ENCODE assay signal across 10 cellular contexts in the genomic region with DNA sequence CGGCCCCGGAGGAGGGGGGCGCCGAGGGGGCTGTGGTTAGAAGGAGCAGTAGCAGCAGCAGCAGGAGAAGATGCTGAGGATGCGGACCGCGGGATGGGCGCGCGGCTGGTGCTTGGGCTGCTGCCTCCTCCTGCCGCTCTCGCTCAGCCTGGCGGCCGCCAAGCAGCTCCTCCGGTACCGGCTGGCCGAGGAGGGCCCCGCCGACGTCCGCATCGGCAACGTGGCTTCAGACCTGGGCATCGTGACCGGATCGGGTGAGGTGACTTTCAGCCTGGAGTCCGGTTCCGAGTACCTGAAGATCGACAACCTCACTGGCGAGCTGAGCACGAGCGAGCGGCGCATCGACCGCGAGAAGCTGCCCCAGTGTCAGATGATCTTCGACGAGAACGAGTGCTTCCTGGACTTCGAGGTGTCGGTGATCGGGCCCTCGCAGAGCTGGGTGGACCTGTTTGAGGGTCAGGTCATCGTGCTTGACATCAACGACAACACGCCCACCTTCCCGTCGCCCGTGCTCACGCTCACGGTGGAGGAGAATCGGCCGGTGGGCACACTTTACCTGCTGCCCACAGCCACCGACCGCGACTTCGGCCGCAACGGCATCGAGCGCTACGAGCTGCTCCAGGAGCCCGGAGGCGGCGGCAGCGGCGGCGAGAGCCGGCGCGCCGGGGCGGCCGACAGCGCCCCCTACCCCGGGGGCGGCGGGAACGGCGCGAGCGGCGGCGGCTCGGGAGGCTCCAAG. TPM values are rescaled to one million over a fixed set of nuclear protein-coding genes. Genes with fewer than 3 reads are reported as not detected.
DNase-seq lines count a peak whose midpoint lies in the region; ATAC-seq, FAIRE-seq and TF ChIP-seq lines count a peak whose summit lies in the region.
"Had no signal": no experiment of that assay in that cellular context is flagged by ENCODE, and none has a peak within 500 bp of the region (broad histone marks: within the 10 kb centered on the region; RNA-seq: fewer than 3 reads in every experiment).

No MANE protein-coding gene starts in this region.

- H2BK12ac ChIP-seq in H1 (ENCODE audit: low read depth, low read length), result 0 out of 2 replicates have a peak overlapping the region, but pooled peaks have one; percentile 65

- H4K8ac ChIP-seq in H1 (ENCODE audit: extremely low read depth, insufficient read depth, low read length), result peak overlapping the region; percentile 66; the same call in 1 of the 2 replicates

- ATAC-seq in lower lobe of right lung (peak; percentile 39 to 48), upper lobe of left lung (ENCODE audit: low FRiP score in 2 of 2) (peak in 1 of 2 donors; percentile 65), GM19467 (IDR thresholded peaks at IDR 0.05; ENCODE audit: unreplicated experiment) (no peak), HG02798 (IDR thresholded peaks at IDR 0.05; ENCODE audit: poor library complexity, unreplicated experiment) (no peak)

- no peak overlapping the region for H3K14ac ChIP-seq in H1 (ENCODE audit: insufficient read length)

- H3K4me2 ChIP-seq in H1 (ENCODE audit: insufficient read depth in 1 of 2, low read depth in 2 of 2, low read length in 2 of 2), result peak overlapping the region; percentile 89 to 100

- H3K36me3 ChIP-seq in H1 (ENCODE audit: control insufficient read depth in 2 of 4, insufficient read depth in 4 of 4, low read length in 3 of 4) (no peaks in the 10 kb centered on the region), lower lobe of right lung (no peaks in the 10 kb centered on the region), upper lobe of left lung (no peaks in the 10 kb centered on the region)

- H3K4me3 ChIP-seq in H1 (ENCODE audit: extremely low read depth in 1 of 4, insufficient read depth in 2 of 4, low read depth in 3 of 4, low read length in 4 of 4) (peak overlapping the region; percentile 65 to 86 (median 84)), lower lobe of right lung (peak overlapping the region; percentile 60), upper lobe of left lung (peak overlapping the region in 3 of 4 donors; percentile 45 to 58 (median 56))

- peak overlapping the region; percentile 91 for H2AFZ ChIP-seq in H1 (ENCODE audit: low read length)

- no peaks in the 10 kb centered on the region; a peak in 1 of 4 replicates for H3K79me2 ChIP-seq in H1 (ENCODE audit: control insufficient read depth in 1 of 2, insufficient read depth in 2 of 2, low read length in 2 of 2)

- peaks cover 17 to 49% (median 41%) of the 10 kb centered on the region in 4 experiments for H3K27me3 ChIP-seq in H1 (replicated peaks in 1 of 4; ENCODE audit: control insufficient read depth in 3 of 4, extremely low read depth in 1 of 4, insufficient read depth in 3 of 4, low read length in 3 of 4)
- peaks cover 63% of the 10 kb centered on the region for H3K27me3 ChIP-seq in lower lobe of right lung (ENCODE audit: low read depth)
- H3K27me3 ChIP-seq in upper lobe of left lung, result peaks cover 0 to 57% (median 27%) of the 10 kb centered on the region in 4 donors

- DNase-seq in COLO668 (lab: John Stamatoyannopoulos, UW; ENCODE audit: unreplicated experiment), result peak; percentile 80
- peak; percentile 35 for DNase-seq in NCI-H1092 (lab: John Stamatoyannopoulos, UW)
- DNase-seq in H1 (ENCODE audit: low read depth in 1 of 2, low spot score in 2 of 2), result peak in 1 of 2 experiments; percentile 76
- DNase-seq in lower lobe of right lung, result no peak
- DNase-seq in upper lobe of left lung, result peak in 1 of 2 donors; percentile 90
- DNase-seq in AG08395 (ENCODE audit: low spot score), result no peak

- H3K23me2 ChIP-seq in H1 (ENCODE audit: low read depth, low read length), result peaks cover 53% of the 10 kb centered on the region

- CTCF ChIA-PET in H1 (lab: Charles Lee; ENCODE audit: partially characterized antibody), result interaction anchor here (0.8 to 1.5 kb wide), 9 partner anchors 15 to 954 kb away, joined by 3 to 5 read pairs (median 3); no protein-coding TSS in a partner anchor

- intact Hi-C loops in lower lobe of right lung (cut with DNase I), result no loop called here

- H3K27ac ChIP-seq in H1 (ENCODE audit: low read depth, low read length), result no peak overlapping the region
- no peak overlapping the region for H3K27ac ChIP-seq in lower lobe of right lung
- H3K27ac ChIP-seq in upper lobe of left lung, result peak overlapping the region in 2 of 4 donors; percentile 19 to 74
- H3K27ac ChIP-seq: HL-60 had no signal

- H4K20me1 ChIP-seq in H1 (replicated peaks in 1 of 2; ENCODE audit: control insufficient read depth in 1 of 2, insufficient read depth in 2 of 2, low read length in 2 of 2), result peaks cover 0 to 18% of the 10 kb centered on the region in 2 experiments

- peaks cover 2% of the 10 kb centered on the region; the same call in 1 of the 2 replicates for H3K79me1 ChIP-seq in H1 (ENCODE audit: low read depth, low read length)

- no peak overlapping the region for H2BK20ac ChIP-seq in H1 (ENCODE audit: low read length)

- no peak overlapping the region for H4K5ac ChIP-seq in H1 (ENCODE audit: insufficient read length, low read depth, low read length)

- H2BK120ac ChIP-seq in H1 (replicated peaks; ENCODE audit: low read depth, low read length), result peak overlapping the region; percentile 24

- no peak overlapping the region for H2BK5ac ChIP-seq in H1 (ENCODE audit: low read depth, low read length)

- H3K9me3 ChIP-seq in H1 (ENCODE audit: insufficient read depth in 2 of 2, low read depth in 1 of 2, low read length in 1 of 2) (no peaks in the 10 kb centered on the region; a peak in 1 of 4 replicates), lower lobe of right lung (no peaks in the 10 kb centered on the region), upper lobe of left lung (no peaks in the 10 kb centered on the region)

- TF ChIP-seq CTCF in H1 (IDR thresholded peaks at IDR 0.05; ENCODE audit: control extremely low read depth in 1 of 3, insufficient read depth in 1 of 3, low read depth in 1 of 3, low read length in 3 of 3) (peak in 2 of 3 experiments; percentile 59 to 85; a peak in 3 of 4 replicates), lower lobe of right lung (IDR thresholded peaks at IDR 0.05) (no peak), upper lobe of left lung (IDR thresholded peaks at IDR 0.05) (peak in 5 of 6 experiments; percentile 31 to 75 (median 46))

- peak overlapping the region; percentile 74 for H3K4ac ChIP-seq in H1 (replicated peaks; ENCODE audit: insufficient read length, low read depth, low read length)

- H3K4me1 ChIP-seq in H1 (replicated peaks in 1 of 4; ENCODE audit: control insufficient read depth in 3 of 4, insufficient read depth in 4 of 4, low read length in 3 of 4) (peaks cover 0 to 20% (median 13%) of the 10 kb centered on the region in 4 experiments; a peak in 6 of 7 replicates), lower lobe of right lung (peaks cover 44% of the 10 kb centered on the region), upper lobe of left lung (peaks cover 19 to 60% (median 37%) of the 10 kb centered on the region in 4 donors)

- no peak overlapping the region; the same call in 1 of the 2 replicates for H2BK15ac ChIP-seq in H1 (ENCODE audit: low read length)

- H3K23ac ChIP-seq in H1 (ENCODE audit: insufficient read length), result no peak overlapping the region

- H3K56ac ChIP-seq in H1 (replicated peaks; ENCODE audit: insufficient read length, low read depth, low read length), result peak overlapping the region; percentile 32

- TF ChIP-seq EP300 in H1 (IDR thresholded peaks at IDR 0.05; ENCODE audit: borderline replicate concordance in 1 of 2, low read depth in 2 of 2, low read length in 2 of 2) (no peak), upper lobe of left lung (IDR thresholded peaks at IDR 0.05) (no peak)

- POLR2A ChIA-PET in H1 (lab: Charles Lee; ENCODE audit: partially characterized antibody), result interaction anchor here (0.8 kb wide), 1 partner anchor 8 kb away, joined by 3 read pairs; no protein-coding TSS in a partner anchor

- FAIRE-seq in H1 (lab: Jason Lieb, UNC), result no peak
- FAIRE-seq: colon had no signal

- 3% methylated on average over 57 of the region's 86 CpGs; no CpG with 5 or more reads in 1 of the 2 experiments for WGBS in H1 (ENCODE audit: extremely low coverage in 1 of 2, insufficient coverage in 1 of 2, insufficient read length in 1 of 2, insufficient replicate concordance in 2 of 2, low coverage in 1 of 2, low lambda C conversion rate in 2 of 2, missing lambda C conversion rate in 1 of 2), 2 experiments
- WGBS in upper lobe of left lung, 2 donors, result 3 to 7% methylated on average over 9 to 49 of the region's 86 CpGs

- peak overlapping the region in 2 of 4 experiments; percentile 5 to 34; a peak in 4 of 7 replicates for H3K9ac ChIP-seq in H1 (replicated peaks in 1 of 4; ENCODE audit: extremely low read depth in 1 of 4, low read depth in 3 of 4, low read length in 3 of 4)

- TF ChIP-seq POLR2A in H1 (IDR thresholded peaks at IDR 0.05; ENCODE audit: control extremely low read depth in 1 of 2, low read depth in 2 of 2, low read length in 2 of 2) (no peak), upper lobe of left lung (IDR thresholded peaks at IDR 0.05) (no peak)

- no peak overlapping the region for H2AK5ac ChIP-seq in H1 (ENCODE audit: low read depth, low read length)

- peak; percentile 6 to 59; a peak in 3 of 4 replicates for TF ChIP-seq RAD21 in H1 (IDR thresholded peaks at IDR 0.05 in 1 of 2, conservative IDR thresholded peaks at IDR 0.05 in 1 of 2; ENCODE audit: low read depth in 2 of 2, low read length in 2 of 2)

- H3K18ac ChIP-seq in H1 (ENCODE audit: extremely low read depth, low read length), result peak overlapping the region; percentile 81; the same call in 1 of the 2 replicates

- H4K91ac ChIP-seq in H1 (replicated peaks; ENCODE audit: insufficient read length, low read length), result peak overlapping the region; percentile 64

TF ChIP-seq in H1, 55 proteins besides CTCF, POLR2A, EP300 and RAD21 (continues in another document):
- TF ChIP-seq, protein P1, sequence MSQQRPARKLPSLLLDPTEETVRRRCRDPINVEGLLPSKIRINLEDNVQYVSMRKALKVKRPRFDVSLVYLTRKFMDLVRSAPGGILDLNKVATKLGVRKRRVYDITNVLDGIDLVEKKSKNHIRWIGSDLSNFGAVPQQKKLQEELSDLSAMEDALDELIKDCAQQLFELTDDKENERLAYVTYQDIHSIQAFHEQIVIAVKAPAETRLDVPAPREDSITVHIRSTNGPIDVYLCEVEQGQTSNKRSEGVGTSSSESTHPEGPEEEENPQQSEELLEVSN (IDR thresholded peaks at IDR 0.05), result peak; percentile 75
- TF ChIP-seq RNF2 (IDR thresholded peaks at IDR 0.05; ENCODE audit: borderline replicate concordance, low read depth, low read length, missing control alignments, poor library complexity, severe bottlenecking), result peak; percentile 31

RNA-seq across cellular contexts. Expression of a gene that starts 1.4 kb away (rescaled TPM):
- total RNA-seq in H1 (2021; fragmentation: NEBNext Ultra II Directional; extraction: Animal tissue kit (Norgen Biotek cat#: 25700)), result 6.1 and 6.7 TPM in 2 replicates
- 3.1 and 4.1 TPM in 2 replicates for polyA plus RNA-seq in H1 (2011; rRNA removed)
- 3.4 TPM for polyA plus RNA-seq in H1 (2011; cell fraction: cytosol; rRNA removed)
- 9.0 TPM for polyA plus RNA-seq in H1 (2011; cell fraction: nucleus; rRNA removed)
- 2.4 to 3.2 TPM (median 3.0 TPM) in 4 replicates for polyA plus RNA-seq in H1 (2012, experiment 1 of 2)
- 0.50 TPM for polyA plus RNA-seq in H1 (2012, experiment 2 of 2)
- 2.4 TPM for polyA plus RNA-seq in H1 (2013, experiment 1 of 2)
- 2.2 TPM for polyA plus RNA-seq in H1 (2013, experiment 2 of 2)
- 19.4 and 22.9 TPM in 2 replicates for polyA minus RNA-seq in H1 (2011; rRNA and poly(A)+ RNA removed)
- polyA minus RNA-seq in H1 (2011; cell fraction: cytosol; rRNA and poly(A)+ RNA removed), result 9.8 TPM
- polyA minus RNA-seq in H1 (2011; cell fraction: nucleus; rRNA and poly(A)+ RNA removed), result 48.0 TPM
- total RNA-seq in lower lobe of right lung (4.7 TPM), upper lobe of left lung (10 to 100 TPM in 1 of 6 donors, 1 to 10 TPM in 5; 2.0 to 12.9 (median 5.9) TPM)

Comparison
In these comparisons a context has a peak if more than half of its experiments do, and no peak if none do; other contexts are left out.
1. DNase-seq: peak in COLO668 (single experiment) and NCI-H1092 (single experiment); none in lower lobe of right lung (single experiment) and AG08395 (single experiment).
2. ATAC-seq: peak in lower lobe of right lung (2 of 2); none in GM19467 (single experiment) and HG02798 (single experiment).
3. Peak in every context shown above with its lines, with median percentiles within 50 percentile points of each other: H3K4me3 ChIP-seq.